ENCODE assay signal across 18 cellular contexts in the genomic region with DNA sequence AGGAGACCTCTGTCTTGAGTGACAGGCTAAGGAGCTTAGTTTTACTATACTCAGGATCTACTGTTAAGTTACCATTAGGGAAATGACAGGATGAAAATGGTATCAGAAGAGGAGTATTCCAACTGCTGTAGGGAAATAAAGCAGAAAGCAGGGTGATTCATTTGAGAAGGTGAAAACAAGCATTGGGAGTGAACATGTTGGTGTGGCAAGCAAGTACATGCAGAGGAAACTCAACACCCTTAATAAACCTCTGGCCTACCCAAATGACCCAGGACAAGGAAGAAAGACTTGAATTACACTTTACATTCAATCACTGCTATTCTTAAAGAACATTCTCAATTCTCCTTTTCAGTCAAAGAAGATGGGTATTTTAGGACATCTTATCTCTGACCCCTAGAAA. TPM values are rescaled to one million over a fixed set of nuclear protein-coding genes. Genes with fewer than 3 reads are reported as not detected.
DNase-seq lines count a peak whose midpoint lies in the region; ATAC-seq, FAIRE-seq and TF ChIP-seq lines count a peak whose summit lies in the region.
"Had no signal": no experiment of that assay in that cellular context is flagged by ENCODE, and none has a peak within 500 bp of the region (broad histone marks: within the 10 kb centered on the region; RNA-seq: fewer than 3 reads in every experiment).

No MANE protein-coding gene starts in this region.

- peak overlapping the region; percentile 60 for H3K27ac Mint-ChIP-seq in nephron progenitor cell
- H3K27ac Mint-ChIP-seq: B cell had no signal

- peak; percentile 73 for FAIRE-seq in GM19239 (lab: Jason Lieb, UNC)

- ATAC-seq in RWPE2 (ENCODE audit: low read depth) (peak; percentile 67; the same call in 2 of the 3 replicates), GM21423 (IDR thresholded peaks at IDR 0.05; ENCODE audit: unreplicated experiment) (no peak), left lobe of liver (no peak), body of pancreas (no peak)
- ATAC-seq: Panc1 had no signal

- H3K27ac ChIP-seq in RWPE2 (ENCODE audit: poor library complexity, severe bottlenecking) = peak overlapping the region; percentile 10
- no peak overlapping the region for H3K27ac ChIP-seq in body of pancreas

- peaks cover 25% of the 10 kb centered on the region for H3K4me1 Mint-ChIP-seq in nephron progenitor cell

- H3K27me3 Mint-ChIP-seq in nephron progenitor cell (ENCODE audit: low read depth, poor library complexity) = no peaks in the 10 kb centered on the region
- H3K27me3 Mint-ChIP-seq: B cell; CD4-positive, CD25-positive, alpha-beta regulatory T cell had no signal

- H3K4me1 ChIP-seq in RWPE2 (ENCODE audit: insufficient read depth, poor library complexity, severe bottlenecking) (peaks cover 19% of the 10 kb centered on the region), body of pancreas (no peaks in the 10 kb centered on the region)

- DNase-seq in GM19239 (ENCODE audit: insufficient read length, low spot score) = no peak
- no peak for DNase-seq in RWPE2 (ENCODE audit: low spot score)
- peak; percentile 93 for DNase-seq in epithelial cell of esophagus (ENCODE audit: low read depth)
- no peak for DNase-seq in nephron progenitor cell
- no peak for DNase-seq in left lobe of liver (ENCODE audit: low spot score)
- DNase-seq in body of pancreas = no peak
- DNase-seq: CD4-positive, CD25-positive, alpha-beta regulatory T cell; DMS53; GOT3; NCI-H1048; NCI-H1436 treated with DMSO at 0.1 percent for 48 hours; NCI-H2081 treated with DMSO at 0.1 percent for 48 hours; NCI-H524; SHP77; SK-N-SH had no signal

- H3K36me3 ChIP-seq in RWPE2 (ENCODE audit: low read depth) = peaks cover 73% of the 10 kb centered on the region
- H3K36me3 ChIP-seq in body of pancreas (replicated peaks in 1 of 2; ENCODE audit: insufficient read depth in 1 of 2, low read depth in 2 of 2) = peaks cover 0 to 13% of the 10 kb centered on the region in 2 donors

- no peak for TF ChIP-seq POLR2A in body of pancreas (IDR thresholded peaks at IDR 0.05)

- H3K4me3 Mint-ChIP-seq in nephron progenitor cell = no peak overlapping the region
- H3K4me3 Mint-ChIP-seq: B cell; CD4-positive, CD25-positive, alpha-beta regulatory T cell had no signal

- intact Hi-C loops in body of pancreas (cut with DNase I) = no loop called here

- H3K27me3 ChIP-seq in RWPE2 (ENCODE audit: insufficient read depth, poor library complexity, severe bottlenecking) (no peaks in the 10 kb centered on the region), body of pancreas (no peaks in the 10 kb centered on the region)

- H3K9me3 Mint-ChIP-seq in nephron progenitor cell = no peaks in the 10 kb centered on the region
- H3K9me3 Mint-ChIP-seq: CD4-positive, CD25-positive, alpha-beta regulatory T cell had no signal

- H3K9me3 ChIP-seq in RWPE2 (ENCODE audit: severe bottlenecking) = no peaks in the 10 kb centered on the region
- H3K9me3 ChIP-seq in body of pancreas = no peaks in the 10 kb centered on the region
- H3K9me3 ChIP-seq: SK-N-SH had no signal

- H3K4me3 ChIP-seq in RWPE2 (ENCODE audit: severe bottlenecking) (no peak overlapping the region), epithelial cell of esophagus (ENCODE audit: low read length) (no peak overlapping the region), body of pancreas (no peak overlapping the region)

- H3K36me3 Mint-ChIP-seq in nephron progenitor cell (ENCODE audit: low read depth) = peaks cover 80% of the 10 kb centered on the region

- no peak for TF ChIP-seq CTCF in RWPE2 (IDR thresholded peaks at IDR 0.05; ENCODE audit: poor library complexity, severe bottlenecking)
- TF ChIP-seq CTCF in epithelial cell of esophagus (IDR thresholded peaks at IDR 0.05; ENCODE audit: insufficient read depth, low read depth, low read length, missing control alignments) = no peak
- TF ChIP-seq CTCF in nephron progenitor cell (IDR thresholded peaks at IDR 0.05) = no peak
- no peak for TF ChIP-seq CTCF in body of pancreas (IDR thresholded peaks at IDR 0.05)

RNA-seq across cellular contexts. Expression of a gene that starts 28.7 kb away (rescaled TPM):
- total RNA-seq in left lobe of liver (43.6 TPM), body of pancreas (10 to 100 TPM in 1 of 2 donors, 1 to 10 TPM in 1; 3.6 to 14.3 TPM)
